In genomic region chr14:99475179-99475578, GRCh38 we compare ENCODE assay signal across 12 cellular contexts. TPM values are rescaled to one million over a fixed set of nuclear protein-coding genes. Genes with fewer than 3 reads are reported as not detected.
DNase-seq lines count a peak whose midpoint lies in the region; ATAC-seq, FAIRE-seq and TF ChIP-seq lines count a peak whose summit lies in the region.
"Had no signal": no experiment of that assay in that cellular context is flagged by ENCODE, and none has a peak within 500 bp of the region (broad histone marks: within the 10 kb centered on the region; RNA-seq: fewer than 3 reads in every experiment).

No MANE protein-coding gene starts in this region.

- H3K27ac ChIP-seq in kidney (ENCODE audit: low read depth in 2 of 2, low read length in 2 of 2) (no peak overlapping the region), RWPE1 (no peak overlapping the region)
- H3K27ac ChIP-seq: SJCRH30 had no signal

- FAIRE-seq in kidney (lab: Jason Lieb, UNC): no peak
- FAIRE-seq: islet of Langerhans had no signal

- no peaks in the 10 kb centered on the region for H3K9me3 ChIP-seq in kidney (ENCODE audit: control insufficient read depth in 1 of 2, low read length in 2 of 2)
- H3K9me3 ChIP-seq: SJCRH30 had no signal

- CTCF ChIA-PET in RWPE1 (lab: Yijun Ruan, JAX): no interaction called here

- intact Hi-C loops in Right ventricle myocardium superior (cut with DNase I): no loop called here
- intact Hi-C loops in cardiac septum (cut with DNase I): no loop called here
- intact Hi-C loops in kidney (cut with DNase I): no loop called here

- no peak overlapping the region for H3K9ac ChIP-seq in kidney (ENCODE audit: low read length in 2 of 2)

- peaks cover 13 to 22% of the 10 kb centered on the region in 2 donors for H3K4me1 ChIP-seq in kidney (ENCODE audit: control insufficient read depth in 1 of 2, insufficient read depth in 1 of 2, low read depth in 1 of 2, low read length in 2 of 2)

- no peak for DNase-seq in Right ventricle myocardium superior
- no peak for DNase-seq in cardiac septum (ENCODE audit: low spot score)
- peak; percentile 38 for DNase-seq in epithelial cell of esophagus (ENCODE audit: low read depth)
- no peak for DNase-seq in kidney
- no peak for DNase-seq in RPMI8226
- no peak for DNase-seq in stimulated activated CD4-positive, alpha-beta T cell treated with anti-CD3 and anti-CD28 coated beads, Interleukin-4, amount 100 ng/mL, for 4 hours
- no peak for DNase-seq in RWPE1 (ENCODE audit: low spot score)
- DNase-seq: aorta; SJCRH30; stimulated activated CD4-positive, alpha-beta T cell treated with anti-CD3 and anti-CD28 coated beads, Interleukin-1b, Interleukin-23, amount 100 ng/mL, for 48 hours had no signal

- POLR2A ChIA-PET in RWPE1 (lab: Yijun Ruan, JAX; ENCODE audit: low non-redundant PET): no interaction called here

- peak; percentile 43 for ATAC-seq in Right ventricle myocardium superior (ENCODE audit: poor library complexity)
- ATAC-seq in HG02571 (IDR thresholded peaks at IDR 0.05; ENCODE audit: unreplicated experiment): no peak

- H3K4me3 ChIP-seq in epithelial cell of esophagus (ENCODE audit: low read length): no peak overlapping the region
- no peak overlapping the region for H3K4me3 ChIP-seq in kidney (ENCODE audit: low read length in 2 of 2)
- H3K4me3 ChIP-seq: SJCRH30 had no signal

- TF ChIP-seq CTCF in epithelial cell of esophagus (IDR thresholded peaks at IDR 0.05; ENCODE audit: insufficient read depth, low read depth, low read length, missing control alignments): peak; percentile 27
- peak; percentile 5 for TF ChIP-seq CTCF in kidney (IDR thresholded peaks at IDR 0.05; ENCODE audit: borderline replicate concordance, extremely low read depth, insufficient read depth)
- TF ChIP-seq CTCF in RWPE1 (conservative IDR thresholded peaks at IDR 0.05; ENCODE audit: low read depth): no peak

- H3K36me3 ChIP-seq in kidney (ENCODE audit: control insufficient read depth in 1 of 2, insufficient read depth in 2 of 2, low read length in 2 of 2): no peaks in the 10 kb centered on the region
- H3K36me3 ChIP-seq: SJCRH30 had no signal

RNA-seq across cellular contexts. Expression of gene SETD3, which starts 5.5 kb away (rescaled TPM):
- total RNA-seq in Right ventricle myocardium superior (92.5 TPM), cardiac septum (135 TPM), kidney (85.6 TPM)
- polyA plus RNA-seq in kidney (ENCODE audit: insufficient read depth, low read depth, low replicate concordance): 74.0 TPM

RNA-seq across cellular contexts. Expression of gene CCNK, which starts 6.0 kb away (rescaled TPM):
- total RNA-seq in Right ventricle myocardium superior (31.9 TPM), cardiac septum (31.2 TPM), kidney (40.6 TPM)
- polyA plus RNA-seq in kidney (ENCODE audit: insufficient read depth, low read depth, low replicate concordance): 12.8 TPM
